ENCODE assay signal across 8 cellular contexts in the genomic region with DNA sequence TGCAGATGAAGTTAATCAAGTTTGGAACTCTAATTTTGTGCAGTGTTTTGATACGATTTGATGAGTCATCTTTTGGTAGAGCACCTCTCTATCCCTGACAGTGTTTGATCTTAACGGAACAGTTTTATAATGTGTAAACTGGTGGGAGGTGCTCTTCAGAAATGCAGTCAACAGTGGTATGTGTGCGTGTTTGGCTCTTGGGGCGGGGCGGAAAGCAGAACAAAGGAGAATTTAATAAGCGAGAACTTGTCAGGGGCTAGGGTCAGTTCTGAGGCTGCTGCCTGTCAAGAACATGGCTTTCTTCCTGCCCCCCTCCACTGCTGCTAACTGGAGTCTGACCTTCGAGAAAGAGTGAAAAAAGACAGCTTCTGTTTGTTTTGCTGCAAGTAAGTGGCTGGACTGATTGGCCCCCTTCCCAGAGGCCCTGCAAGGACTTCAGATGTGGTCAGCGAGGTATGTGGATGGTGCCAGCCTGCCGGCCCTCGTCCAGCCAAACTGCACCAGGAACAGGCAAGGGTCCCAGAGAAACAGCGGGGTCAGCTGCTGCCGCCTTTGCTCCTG. TPM values are rescaled to one million over a fixed set of nuclear protein-coding genes. Genes with fewer than 3 reads are reported as not detected.
DNase-seq lines count a peak whose midpoint lies in the region; ATAC-seq and TF ChIP-seq lines count a peak whose summit lies in the region.

No MANE protein-coding gene starts in this region.

- TF ChIP-seq POLR2A in esophagus squamous epithelium (IDR thresholded peaks at IDR 0.05), result no peak
- TF ChIP-seq POLR2A in testis (IDR thresholded peaks at IDR 0.05), result no peak

- 17 to 38% methylated on average over 8 to 9 of the region's 12 CpGs for WGBS in esophagus squamous epithelium, 2 donors
- WGBS in testis, 2 donors, result 42 to 52% methylated on average over 12 of the region's 12 CpGs

- no peak for ATAC-seq in HG03354 (IDR thresholded peaks at IDR 0.05; ENCODE audit: poor library complexity, severe bottlenecking, unreplicated experiment)

- H3K36me3 ChIP-seq in esophagus squamous epithelium (no peaks in the 10 kb centered on the region), testis (ENCODE audit: low read depth, missing control alignments) (no peaks in the 10 kb centered on the region)

- no peaks in the 10 kb centered on the region for H3K9me3 ChIP-seq in esophagus squamous epithelium
- no peaks in the 10 kb centered on the region for H3K9me3 ChIP-seq in testis

- intact Hi-C loops in esophagus squamous epithelium (cut with DNase I), result no loop called here
- intact Hi-C loops in testis (cut with DNase I; ENCODE audit: low total_unique reads), result no loop called here

- TF ChIP-seq CTCF in esophagus squamous epithelium (IDR thresholded peaks at IDR 0.05) (no peak), testis (IDR thresholded peaks at IDR 0.05) (no peak)

- H3K27ac ChIP-seq in esophagus squamous epithelium (peak overlapping the region; percentile 60 to 83 (median 72)), testis (peak overlapping the region; percentile 48 to 59)

- peak; percentile 26 for DNase-seq in NCI-H748 (lab: John Stamatoyannopoulos, UW; ENCODE audit: unreplicated experiment)
- DNase-seq in NCI-H748 treated with DMSO at 0.1 percent for 48 hours (lab: John Stamatoyannopoulos, UW), result no peak
- DNase-seq in activated T-cell treated with anti-CD3 and anti-CD28 coated beads, Interleukin-2, amount 50 U/mL, for 1 hour, result peak; percentile 62
- no peak for DNase-seq in esophagus squamous epithelium (lab: John Stamatoyannopoulos, UW)
- DNase-seq in nucleus accumbens (lab: John Stamatoyannopoulos, UW), result peak in 48 of 56 donors; percentile 1 to 73 (median 32)
- peak; percentile 80 for DNase-seq in testis
- no peak for DNase-seq in SKM-1 (lab: John Stamatoyannopoulos, UW; ENCODE audit: unreplicated experiment)

- H3K27me3 ChIP-seq in esophagus squamous epithelium (no peaks in the 10 kb centered on the region), testis (no peaks in the 10 kb centered on the region)

- H3K4me1 ChIP-seq in esophagus squamous epithelium (peaks cover 8 to 65% (median 19%) of the 10 kb centered on the region in 3 donors), testis (peaks cover 19% of the 10 kb centered on the region)

- H3K4me3 ChIP-seq in esophagus squamous epithelium (peak overlapping the region in 1 of 4 donors; percentile 21), testis (no peak overlapping the region)

RNA-seq across cellular contexts. Expression of a gene that starts 40.8 kb away (rescaled TPM):
- total RNA-seq in esophagus squamous epithelium (1 to 10 TPM in 3 of 4 donors, under 1 TPM in 1; 0.48 to 3.2 (median 2.6) TPM), testis (10 to 100 TPM; 10.0 to 10.2 TPM)
- polyA plus RNA-seq in testis (ENCODE audit: insufficient read depth, low read depth, low replicate concordance), result 3.3 TPM

RNA-seq across cellular contexts. Expression of a gene that starts 59.6 kb away (rescaled TPM):
- total RNA-seq in esophagus squamous epithelium, result 10 to 100 TPM; 31.8 to 73.5 (median 62.1) TPM
- total RNA-seq in testis, result 100 to 1,000 TPM; 105 to 124 TPM
- polyA plus RNA-seq in testis (ENCODE audit: insufficient read depth, low read depth, low replicate concordance), result 185 TPM

Comparison
In these comparisons a context has a peak if more than half of its experiments do, and no peak if none do; other contexts are left out.
1. DNase-seq: peak in NCI-H748 (single experiment), activated T-cell treated with anti-CD3 and anti-CD28 coated beads, Interleukin-2, amount 50 U/mL, for 1 hour (single experiment), nucleus accumbens (48 of 56) and testis (single experiment); none in NCI-H748 treated with DMSO at 0.1 percent for 48 hours (single experiment), esophagus squamous epithelium (single experiment) and SKM-1 (single experiment).